Comparison of ENCODE assay signal across 2 cellular contexts in the genomic region with DNA sequence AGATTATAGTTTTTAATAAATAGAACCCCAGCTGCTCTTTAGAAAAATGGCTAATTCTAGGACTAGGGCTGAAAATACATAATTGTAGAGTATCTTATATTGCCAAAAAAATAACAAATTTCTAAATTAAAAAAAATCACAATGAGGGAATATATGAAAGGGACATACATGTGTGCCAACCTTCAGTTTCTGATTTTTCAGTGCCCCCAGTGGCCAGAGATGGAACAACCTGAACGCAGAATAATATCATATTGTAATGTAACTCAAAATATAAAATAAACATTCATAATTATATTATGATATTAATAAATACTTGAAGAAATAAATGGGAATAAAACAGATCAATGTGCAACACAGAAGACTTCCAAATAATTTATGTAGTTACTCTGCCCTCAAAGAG.
TF ChIP-seq lines count a peak whose summit lies in the region.

No MANE protein-coding gene starts in this region.

TF ChIP-seq in IMR-90, 13 proteins besides CTCF, POLR2A, EP300 and RAD21:
- TF ChIP-seq BHLHE40 (IDR thresholded peaks at IDR 0.05; ENCODE audit: low read depth, low read length) (no peak), MAFK (IDR thresholded peaks at IDR 0.05; ENCODE audit: low read depth, low read length) (no peak), USF2 (IDR thresholded peaks at IDR 0.05; ENCODE audit: low read depth, low read length) (no peak), NFE2L2 (IDR thresholded peaks at IDR 0.05; ENCODE audit: low read depth, low read length) (no peak), ELK1 (IDR thresholded peaks at IDR 0.05; ENCODE audit: borderline replicate concordance, low read depth, low read length) (no peak), CHD1 (IDR thresholded peaks at IDR 0.05; ENCODE audit: low read depth, low read length) (no peak), MAZ (IDR thresholded peaks at IDR 0.05; ENCODE audit: borderline replicate concordance, low read depth, low read length) (no peak), SMC3 (IDR thresholded peaks at IDR 0.05; ENCODE audit: low read depth, low read length) (no peak)

TF ChIP-seq in neural cell, 6 proteins besides CTCF, POLR2A, EP300 and RAD21:
- TF ChIP-seq REST (IDR thresholded peaks at IDR 0.05; ENCODE audit: borderline replicate concordance) (no peak), TAF1 (IDR thresholded peaks at IDR 0.05; ENCODE audit: low read depth) (no peak), MXI1 (conservative IDR thresholded peaks at IDR 0.05; ENCODE audit: poor library complexity, severe bottlenecking) (no peak), POLR2AphosphoS5 (IDR thresholded peaks at IDR 0.05) (no peak)
